8 cellular contexts compared by ENCODE assay signal in genomic region chr11:59172345-59173079, GRCh38. TPM values are rescaled to one million over a fixed set of nuclear protein-coding genes. Genes with fewer than 3 reads are reported as not detected.
DNase-seq lines count a peak whose midpoint lies in the region; TF ChIP-seq lines count a peak whose summit lies in the region.

No MANE protein-coding gene starts in this region.

- peak overlapping the region; percentile 56 for H3K4me3 ChIP-seq in astrocyte of the spinal cord (ENCODE audit: low read depth, low read length)

- H3K4me1 Mint-ChIP-seq in HFFc6 (ENCODE audit: low read depth), result peaks cover 33% of the 10 kb centered on the region
- peaks cover 6 to 8% of the 10 kb centered on the region in 2 donors for H3K4me1 Mint-ChIP-seq in immature natural killer cell

- in situ Hi-C loops in astrocyte of the spinal cord (cut with HindIII; ENCODE audit: low sequenced_read_pairs), result no loop called here

- H3K27me3 Mint-ChIP-seq in HFFc6 (ENCODE audit: insufficient read depth), result peaks cover 4% of the 10 kb centered on the region
- peaks cover 3 to 8% (median 6%) of the 10 kb centered on the region in 3 donors for H3K27me3 Mint-ChIP-seq in immature natural killer cell (ENCODE audit: low read depth in 3 of 3)

- H3K36me3 Mint-ChIP-seq in HFFc6 (ENCODE audit: low read depth) (peaks cover 6% of the 10 kb centered on the region; the same call in 1 of the 2 replicates), immature natural killer cell (no peaks in the 10 kb centered on the region)

- H3K9me3 Mint-ChIP-seq in HFFc6 (no peaks in the 10 kb centered on the region), immature natural killer cell (no peaks in the 10 kb centered on the region)

- TF ChIP-seq CTCF in HFFc6 (IDR thresholded peaks at IDR 0.05) (no peak), astrocyte of the spinal cord (IDR thresholded peaks at IDR 0.05; ENCODE audit: low read depth, low read length) (no peak)

- DNase-seq in NCI-H1417 (lab: John Stamatoyannopoulos, UW) (peak in 2 of 3 experiments; percentile 54 to 62), NCI-H1417 treated with DMSO at 0.1 percent for 48 hours (lab: John Stamatoyannopoulos, UW) (no peak), HFFc6 (no peak), NCI-H226 (peak; percentile 7), astrocyte of the spinal cord (ENCODE audit: low read depth, low spot score) (no peak), immature natural killer cell (no peak), NCI-H1694 treated with DMSO at 0.1 percent for 48 hours (lab: John Stamatoyannopoulos, UW) (no peak)
- peak; percentile 12 to 22 for DNase-seq in stimulated activated CD4-positive, alpha-beta T cell treated with anti-CD3 and anti-CD28 coated beads, Interleukin-4, amount 100 ng/mL, for 4 hours

- H3K4me3 Mint-ChIP-seq in HFFc6 (peak overlapping the region; percentile 91), immature natural killer cell (peak overlapping the region; percentile 84 to 92 (median 90))

- H3K27ac Mint-ChIP-seq in HFFc6 (peak overlapping the region; percentile 40; the same call in 1 of the 2 replicates), immature natural killer cell (peak overlapping the region in 4 of 6 donors; percentile 25 to 67 (median 48))

RNA-seq across cellular contexts. Expression of gene DTX4, which starts 0.6 kb away (rescaled TPM):
- 1 to 10 TPM; 3.2 to 4.6 (median 4.1) TPM for total RNA-seq in HFFc6 (2021; fragmentation: NEBNext Ultra II Directional; extraction: Animal tissue kit (Norgen Biotek cat#: 25700))
- 1 to 10 TPM in 1 of 3 donors, under 1 TPM in 2; 0.16 to 1.2 (median 0.22) TPM for polyA plus RNA-seq in immature natural killer cell

RNA-seq across cellular contexts. Expression of gene FAM111A, which starts 29.9 kb away (rescaled TPM):
- 10 to 100 TPM; 28.7 to 56.6 (median 46.7) TPM for total RNA-seq in HFFc6 (2021; fragmentation: NEBNext Ultra II Directional; extraction: Animal tissue kit (Norgen Biotek cat#: 25700))
- polyA plus RNA-seq in immature natural killer cell, result 10 to 100 TPM; 28.6 to 41.8 (median 31.2) TPM

RNA-seq across cellular contexts. Expression of gene MPEG1, which starts 40.2 kb away (rescaled TPM):
- total RNA-seq in HFFc6 (2021; fragmentation: NEBNext Ultra II Directional; extraction: Animal tissue kit (Norgen Biotek cat#: 25700)), result not detected
- 10 to 100 TPM in 1 of 3 donors, 1 to 10 TPM in 2; 1.7 to 13.2 (median 7.1) TPM for polyA plus RNA-seq in immature natural killer cell

Comparison
In these comparisons a context has a peak if more than half of its experiments do, and no peak if none do; other contexts are left out.
1. DNase-seq: peak in NCI-H1417 (2 of 3), NCI-H226 (single experiment) and stimulated activated CD4-positive, alpha-beta T cell treated with anti-CD3 and anti-CD28 coated beads, Interleukin-4, amount 100 ng/mL, for 4 hours (2 of 2); none in NCI-H1417 treated with DMSO at 0.1 percent for 48 hours (single experiment), HFFc6 (single experiment), astrocyte of the spinal cord (single experiment), immature natural killer cell (0 of 3) and NCI-H1694 treated with DMSO at 0.1 percent for 48 hours (single experiment).